8 cellular contexts compared by ENCODE assay signal in genomic region chr9:21576331-21577189, GRCh38.
DNase-seq lines count a peak whose midpoint lies in the region; ATAC-seq and TF ChIP-seq lines count a peak whose summit lies in the region.

No MANE protein-coding gene starts in this region.

- no peaks in the 10 kb centered on the region for H3K27me3 ChIP-seq in Caco-2 (replicated peaks; ENCODE audit: control insufficient read depth, insufficient read depth, low read length)

- H3K27me3 Mint-ChIP-seq in Caco-2 (ENCODE audit: insufficient read depth, unreplicated experiment) (no peaks in the 10 kb centered on the region), HFFc6 (ENCODE audit: insufficient read depth) (peaks cover 3% of the 10 kb centered on the region; the same call in 1 of the 2 replicates)
- H3K27me3 Mint-ChIP-seq in activated CD4-positive, alpha-beta memory T cell treated with anti-CD3 and anti-CD28 coated beads for 36 hours: peaks cover 3% of the 10 kb centered on the region
- H3K27me3 Mint-ChIP-seq in stimulated activated naive CD8-positive, alpha-beta T cell treated with anti-CD3 and anti-CD28 coated beads, Interleukin-15, Interleukin-2, amounts not matched to agents 100 ng/mL and 50 ng/mL, for 24 hours: no peaks in the 10 kb centered on the region

- peak overlapping the region; percentile 93 for H3K27ac Mint-ChIP-seq in Caco-2 (ENCODE audit: unreplicated experiment)
- H3K27ac Mint-ChIP-seq in HFFc6: peak overlapping the region; percentile 97
- H3K27ac Mint-ChIP-seq in activated CD4-positive, alpha-beta memory T cell treated with anti-CD3 and anti-CD28 coated beads for 36 hours: peak overlapping the region; percentile 8
- H3K27ac Mint-ChIP-seq in stimulated activated naive CD8-positive, alpha-beta T cell treated with anti-CD3 and anti-CD28 coated beads, Interleukin-15, Interleukin-2, amounts not matched to agents 100 ng/mL and 50 ng/mL, for 24 hours: no peak overlapping the region

- no peak overlapping the region for H3K4me3 ChIP-seq in Caco-2 (ENCODE audit: low read depth, low read length)

- CTCF ChIA-PET in Caco-2 (lab: Charles Lee): interaction anchor here (0.7 kb wide), 1 partner anchor 17 kb away, joined by 3 read pairs; no protein-coding TSS in a partner anchor
- CTCF ChIA-PET in activated CD4-positive, alpha-beta memory T cell treated with anti-CD3 and anti-CD28 coated beads for 36 hours (lab: Charles Lee): interaction anchor here (0.6 to 1.3 kb wide), 3 partner anchors 18 to 1856 kb away, joined by 3 to 6 read pairs (median 3); no protein-coding TSS in a partner anchor

- H3K4me1 ChIP-seq in Caco-2: peaks cover 33% of the 10 kb centered on the region

- TF ChIP-seq CTCF in Caco-2 (IDR thresholded peaks at IDR 0.05; ENCODE audit: insufficient read depth in 1 of 2, low read depth in 1 of 2, low read length in 1 of 2, severe bottlenecking in 1 of 2, unreplicated experiment in 1 of 2): no peak
- TF ChIP-seq CTCF in HFFc6 (IDR thresholded peaks at IDR 0.05): no peak
- TF ChIP-seq CTCF in GM13976 (IDR thresholded peaks at IDR 0.05; ENCODE audit: borderline replicate concordance, control extremely low read depth, extremely low read depth, insufficient read depth, missing control alignments): no peak

- no peaks in the 10 kb centered on the region for H3K9me3 ChIP-seq in Caco-2

- POLR2A ChIA-PET in Caco-2 (lab: Charles Lee): interaction anchor here (1.3 kb wide), 1 partner anchor 17 kb away, joined by 13 read pairs; no protein-coding TSS in a partner anchor
- POLR2A ChIA-PET in activated CD4-positive, alpha-beta memory T cell treated with anti-CD3 and anti-CD28 coated beads for 36 hours (lab: Charles Lee): interaction anchor here (1.5 kb wide), 1 partner anchor 35 kb away, joined by 3 read pairs; no protein-coding TSS in a partner anchor

- H3K36me3 ChIP-seq in Caco-2 (ENCODE audit: control insufficient read depth, insufficient read depth, low read length): no peaks in the 10 kb centered on the region

- H3K36me3 Mint-ChIP-seq in Caco-2 (ENCODE audit: insufficient read depth, unreplicated experiment) (peaks cover 5% of the 10 kb centered on the region), HFFc6 (ENCODE audit: low read depth) (peaks cover 6% of the 10 kb centered on the region; the same call in 1 of the 2 replicates)
- no peaks in the 10 kb centered on the region for H3K36me3 Mint-ChIP-seq in activated CD4-positive, alpha-beta memory T cell treated with anti-CD3 and anti-CD28 coated beads for 36 hours
- no peaks in the 10 kb centered on the region for H3K36me3 Mint-ChIP-seq in stimulated activated naive CD8-positive, alpha-beta T cell treated with anti-CD3 and anti-CD28 coated beads, Interleukin-15, Interleukin-2, amounts not matched to agents 100 ng/mL and 50 ng/mL, for 24 hours (ENCODE audit: low read depth)

- TSS peak; percentile 94 for BruUV-seq in Caco-2 (replicated peaks; lab: Mats Ljungman, UMichigan)

- intact Hi-C loops in Caco-2 (cut with micrococcal nuclease; ENCODE audit: unreplicated experiment): loop anchor here (1.0 to 5.0 kb wide), 3 partner anchors 17 to 211 kb away; no protein-coding TSS in a partner anchor
- intact Hi-C loops in activated CD4-positive, alpha-beta memory T cell treated with anti-CD3 and anti-CD28 coated beads for 36 hours (cut with micrococcal nuclease): loop anchor here (1.0 to 10.0 kb wide), 10 partner anchors 15 to 636 kb away; partner anchors contain the start of genes IFNA6 and MTAP

- H3K9me3 Mint-ChIP-seq in Caco-2 (ENCODE audit: unreplicated experiment) (no peaks in the 10 kb centered on the region), HFFc6 (no peaks in the 10 kb centered on the region)
- H3K9me3 Mint-ChIP-seq in activated CD4-positive, alpha-beta memory T cell treated with anti-CD3 and anti-CD28 coated beads for 36 hours: no peaks in the 10 kb centered on the region
- no peaks in the 10 kb centered on the region for H3K9me3 Mint-ChIP-seq in stimulated activated naive CD8-positive, alpha-beta T cell treated with anti-CD3 and anti-CD28 coated beads, Interleukin-15, Interleukin-2, amounts not matched to agents 100 ng/mL and 50 ng/mL, for 24 hours

- H3K4me1 Mint-ChIP-seq in Caco-2 (ENCODE audit: low read depth, unreplicated experiment): peaks cover 16% of the 10 kb centered on the region
- peaks cover 91% of the 10 kb centered on the region for H3K4me1 Mint-ChIP-seq in HFFc6 (ENCODE audit: low read depth)
- H3K4me1 Mint-ChIP-seq in activated CD4-positive, alpha-beta memory T cell treated with anti-CD3 and anti-CD28 coated beads for 36 hours (ENCODE audit: low read depth): peaks cover 32% of the 10 kb centered on the region
- peaks cover 47% of the 10 kb centered on the region for H3K4me1 Mint-ChIP-seq in stimulated activated naive CD8-positive, alpha-beta T cell treated with anti-CD3 and anti-CD28 coated beads, Interleukin-15, Interleukin-2, amounts not matched to agents 100 ng/mL and 50 ng/mL, for 24 hours (ENCODE audit: low read depth)

- ATAC-seq in HG03521 (IDR thresholded peaks at IDR 0.05; ENCODE audit: unreplicated experiment): no peak

- peak in 1 of 2 experiments; percentile 34 for DNase-seq in Caco-2
- DNase-seq in HFFc6: peak; percentile 88
- peak; percentile 71 for DNase-seq in activated CD4-positive, alpha-beta memory T cell treated with anti-CD3 and anti-CD28 coated beads for 36 hours
- peak; percentile 90 for DNase-seq in glomerular visceral epithelial cell (ENCODE audit: extremely low spot score)
- no peak for DNase-seq in D341Med (ENCODE audit: low spot score)
- no peak for DNase-seq in GM13976 (ENCODE audit: low spot score)

- H3K4me3 Mint-ChIP-seq in Caco-2 (ENCODE audit: unreplicated experiment): peak overlapping the region; percentile 69
- peak overlapping the region; percentile 85 for H3K4me3 Mint-ChIP-seq in HFFc6
- H3K4me3 Mint-ChIP-seq in activated CD4-positive, alpha-beta memory T cell treated with anti-CD3 and anti-CD28 coated beads for 36 hours: no peak overlapping the region
- H3K4me3 Mint-ChIP-seq in stimulated activated naive CD8-positive, alpha-beta T cell treated with anti-CD3 and anti-CD28 coated beads, Interleukin-15, Interleukin-2, amounts not matched to agents 100 ng/mL and 50 ng/mL, for 24 hours: peak overlapping the region; percentile 64

- in situ Hi-C loops in GM13976 (cut with MboI; ENCODE audit: low sequenced_read_pairs, unreplicated experiment): no loop called here

Comparison
In these comparisons a context has a peak if more than half of its experiments do, and no peak if none do; other contexts are left out.
1. DNase-seq: peak in HFFc6 (single experiment), activated CD4-positive, alpha-beta memory T cell treated with anti-CD3 and anti-CD28 coated beads for 36 hours (single experiment) and glomerular visceral epithelial cell (single experiment); none in D341Med (single experiment) and GM13976 (single experiment).